In the genomic region with DNA sequence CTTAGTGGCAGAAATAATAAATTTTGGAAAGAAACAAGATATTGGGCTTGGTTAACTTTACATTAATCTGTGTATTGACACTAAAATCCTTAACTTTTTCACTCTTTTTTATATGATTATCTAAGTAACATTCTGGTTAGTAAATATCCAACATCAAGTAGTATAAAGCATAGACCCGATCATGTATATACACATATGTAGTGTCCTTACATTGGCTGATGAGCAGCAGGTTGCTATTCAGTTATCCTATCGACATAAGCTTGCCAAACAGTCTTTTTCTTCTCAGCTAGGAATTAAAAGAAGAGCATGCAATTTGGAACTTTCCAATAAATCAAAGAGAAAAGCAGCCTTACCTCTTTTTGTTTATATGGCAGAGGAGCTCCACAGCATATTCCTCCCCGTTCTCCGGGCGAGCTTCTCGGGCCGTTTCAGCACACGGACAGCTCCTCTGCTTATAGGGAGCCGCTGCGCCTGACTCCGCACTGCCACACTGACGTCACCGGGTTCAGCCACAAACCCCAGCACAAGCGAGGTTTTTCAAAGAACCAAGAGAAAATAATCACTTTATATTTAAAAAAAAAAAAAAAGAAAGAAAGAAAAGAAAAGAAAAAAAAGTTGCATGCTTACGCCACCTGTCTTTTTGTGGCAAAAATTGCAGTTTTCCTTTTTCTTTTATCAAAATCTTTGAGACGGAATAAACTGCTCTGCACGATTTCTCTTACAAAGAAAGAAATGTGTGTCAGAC, we compare ENCODE assay signal across 7 cellular contexts. TPM values are rescaled to one million over a fixed set of nuclear protein-coding genes. Genes with fewer than 3 reads are reported as not detected.
DNase-seq lines count a peak whose midpoint lies in the region; ATAC-seq and TF ChIP-seq lines count a peak whose summit lies in the region.

A gene with protein sequence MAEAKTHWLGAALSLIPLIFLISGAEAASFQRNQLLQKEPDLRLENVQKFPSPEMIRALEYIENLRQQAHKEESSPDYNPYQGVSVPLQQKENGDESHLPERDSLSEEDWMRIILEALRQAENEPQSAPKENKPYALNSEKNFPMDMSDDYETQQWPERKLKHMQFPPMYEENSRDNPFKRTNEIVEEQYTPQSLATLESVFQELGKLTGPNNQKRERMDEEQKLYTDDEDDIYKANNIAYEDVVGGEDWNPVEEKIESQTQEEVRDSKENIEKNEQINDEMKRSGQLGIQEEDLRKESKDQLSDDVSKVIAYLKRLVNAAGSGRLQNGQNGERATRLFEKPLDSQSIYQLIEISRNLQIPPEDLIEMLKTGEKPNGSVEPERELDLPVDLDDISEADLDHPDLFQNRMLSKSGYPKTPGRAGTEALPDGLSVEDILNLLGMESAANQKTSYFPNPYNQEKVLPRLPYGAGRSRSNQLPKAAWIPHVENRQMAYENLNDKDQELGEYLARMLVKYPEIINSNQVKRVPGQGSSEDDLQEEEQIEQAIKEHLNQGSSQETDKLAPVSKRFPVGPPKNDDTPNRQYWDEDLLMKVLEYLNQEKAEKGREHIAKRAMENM (minus strand): TSS at position 430 of the 745 bp plus-strand sequence. CDS start 3,079 bp downstream, outside the sequence.

- H3K27ac ChIP-seq in HEK293 (ENCODE audit: extremely low read depth, low read depth, low read length): no peak within 1 kb of the TSS
- peak within 1 kb of the TSS in 46 of 59 donors; percentile 1 to 79 (median 44) for H3K27ac ChIP-seq in dorsolateral prefrontal cortex
- no peak within 1 kb of the TSS for H3K27ac ChIP-seq in lung (ENCODE audit: low read depth in 1 of 2, low read length in 1 of 2)

- 9 to 12% methylated on average over 17 of the region's 17 CpGs for WGBS in lung, 2 donors

- ATAC-seq in lung (ENCODE audit: insufficient read depth, low FRiP score): peak; percentile 95

- no peaks in the 10 kb centered on the region for H3K9me3 ChIP-seq in HEK293 (ENCODE audit: control insufficient read depth, insufficient read depth, low read depth, low read length)
- no peaks in the 10 kb centered on the region for H3K9me3 ChIP-seq in lung (ENCODE audit: control insufficient read depth in 2 of 2, insufficient read depth in 1 of 2, low read length in 1 of 2)

- H3K4me3 ChIP-seq in GM12865 (ENCODE audit: low read depth, low read length): no peak within 1 kb of the TSS
- no peak within 1 kb of the TSS for H3K4me3 ChIP-seq in HEK293 (ENCODE audit: low read depth, low read length)
- peak within 1 kb of the TSS; percentile 14 to 71 (median 53) for H3K4me3 ChIP-seq in dorsolateral prefrontal cortex
- no peak within 1 kb of the TSS for H3K4me3 ChIP-seq in lung

- no peaks in the 10 kb centered on the region for H3K27me3 ChIP-seq in dorsolateral prefrontal cortex
- H3K27me3 ChIP-seq in lung (ENCODE audit: control insufficient read depth, insufficient read depth): no peaks in the 10 kb centered on the region

- H3K36me3 ChIP-seq in HEK293 (ENCODE audit: control insufficient read depth in 2 of 2, insufficient read depth in 1 of 2, low read length in 2 of 2) (no peaks in the 10 kb centered on the region), lung (ENCODE audit: control insufficient read depth in 2 of 2, insufficient read depth in 2 of 2, low read length in 2 of 2) (no peaks in the 10 kb centered on the region)

- peak; percentile 42 for DNase-seq in GM12865 (ENCODE audit: low read depth)
- DNase-seq in NCI-H1105 treated with DMSO at 0.1 percent for 48 hours (lab: John Stamatoyannopoulos, UW): peak; percentile 81
- peak; percentile 29 to 71 for DNase-seq in SW 1271 (lab: John Stamatoyannopoulos, UW)
- peak; percentile 45 to 86 (median 79) for DNase-seq in dorsolateral prefrontal cortex
- peak; percentile 59 for DNase-seq in lung (ENCODE audit: low spot score)
- peak; percentile 7 for DNase-seq in stimulated activated CD8-positive, alpha-beta memory T cell treated with anti-CD3 and anti-CD28 coated beads, Interleukin-7, amount 100 ng/mL, for 24 hours (ENCODE audit: low read depth)

- CTCF ChIA-PET in HEK293 (lab: Yijun Ruan, JAX): interaction anchor here (0.6 to 1.8 kb wide), 9 partner anchors 9 to 250 kb away, joined by 3 to 9 read pairs (median 4); no protein-coding TSS in a partner anchor

- intact Hi-C loops in dorsolateral prefrontal cortex (cut with DNase I): no loop called here

- H3K4me1 ChIP-seq in HEK293 (ENCODE audit: control insufficient read depth, insufficient read depth, low read length) (no peaks in the 10 kb centered on the region), lung (ENCODE audit: control insufficient read depth in 2 of 2, insufficient read depth in 2 of 2, low read length in 2 of 2) (no peaks in the 10 kb centered on the region)

- no peak for TF ChIP-seq CTCF in GM12865 (IDR thresholded peaks at IDR 0.05; ENCODE audit: insufficient read depth, low read depth, low read length, missing control alignments)
- TF ChIP-seq CTCF in HEK293 (tag by site-specific recombination; IDR thresholded peaks at IDR 0.05): no peak
- peak in 55 of 56 donors; percentile 30 to 71 (median 57) for TF ChIP-seq CTCF in dorsolateral prefrontal cortex (IDR thresholded peaks at IDR 0.05 in 54 of 56, conservative IDR thresholded peaks at IDR 0.05 in 2 of 56; ENCODE audit: low read depth in 1 of 56, partially characterized antibody in 56 of 56)
- TF ChIP-seq CTCF in lung (IDR thresholded peaks at IDR 0.05; ENCODE audit: control extremely low read depth, extremely low read depth): no peak

- POLR2A ChIA-PET in HEK293 (lab: Yijun Ruan, JAX): interaction anchor here (0.7 kb wide), 2 partner anchors 356 to 845 kb away, joined by 3 read pairs; no protein-coding TSS in a partner anchor

TF ChIP-seq in HEK293, 187 proteins besides CTCF, POLR2A, EP300 and RAD21 (continues in another document):
- TF ChIP-seq, protein P1, sequence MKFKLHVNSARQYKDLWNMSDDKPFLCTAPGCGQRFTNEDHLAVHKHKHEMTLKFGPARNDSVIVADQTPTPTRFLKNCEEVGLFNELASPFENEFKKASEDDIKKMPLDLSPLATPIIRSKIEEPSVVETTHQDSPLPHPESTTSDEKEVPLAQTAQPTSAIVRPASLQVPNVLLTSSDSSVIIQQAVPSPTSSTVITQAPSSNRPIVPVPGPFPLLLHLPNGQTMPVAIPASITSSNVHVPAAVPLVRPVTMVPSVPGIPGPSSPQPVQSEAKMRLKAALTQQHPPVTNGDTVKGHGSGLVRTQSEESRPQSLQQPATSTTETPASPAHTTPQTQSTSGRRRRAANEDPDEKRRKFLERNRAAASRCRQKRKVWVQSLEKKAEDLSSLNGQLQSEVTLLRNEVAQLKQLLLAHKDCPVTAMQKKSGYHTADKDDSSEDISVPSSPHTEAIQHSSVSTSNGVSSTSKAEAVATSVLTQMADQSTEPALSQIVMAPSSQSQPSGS (tag by site-specific recombination; IDR thresholded peaks at IDR 0.05; ENCODE audit: low read depth): peak; percentile 92
- TF ChIP-seq ZNF792 (tag by site-specific recombination; IDR thresholded peaks at IDR 0.05): no peak
- TF ChIP-seq, protein P2, sequence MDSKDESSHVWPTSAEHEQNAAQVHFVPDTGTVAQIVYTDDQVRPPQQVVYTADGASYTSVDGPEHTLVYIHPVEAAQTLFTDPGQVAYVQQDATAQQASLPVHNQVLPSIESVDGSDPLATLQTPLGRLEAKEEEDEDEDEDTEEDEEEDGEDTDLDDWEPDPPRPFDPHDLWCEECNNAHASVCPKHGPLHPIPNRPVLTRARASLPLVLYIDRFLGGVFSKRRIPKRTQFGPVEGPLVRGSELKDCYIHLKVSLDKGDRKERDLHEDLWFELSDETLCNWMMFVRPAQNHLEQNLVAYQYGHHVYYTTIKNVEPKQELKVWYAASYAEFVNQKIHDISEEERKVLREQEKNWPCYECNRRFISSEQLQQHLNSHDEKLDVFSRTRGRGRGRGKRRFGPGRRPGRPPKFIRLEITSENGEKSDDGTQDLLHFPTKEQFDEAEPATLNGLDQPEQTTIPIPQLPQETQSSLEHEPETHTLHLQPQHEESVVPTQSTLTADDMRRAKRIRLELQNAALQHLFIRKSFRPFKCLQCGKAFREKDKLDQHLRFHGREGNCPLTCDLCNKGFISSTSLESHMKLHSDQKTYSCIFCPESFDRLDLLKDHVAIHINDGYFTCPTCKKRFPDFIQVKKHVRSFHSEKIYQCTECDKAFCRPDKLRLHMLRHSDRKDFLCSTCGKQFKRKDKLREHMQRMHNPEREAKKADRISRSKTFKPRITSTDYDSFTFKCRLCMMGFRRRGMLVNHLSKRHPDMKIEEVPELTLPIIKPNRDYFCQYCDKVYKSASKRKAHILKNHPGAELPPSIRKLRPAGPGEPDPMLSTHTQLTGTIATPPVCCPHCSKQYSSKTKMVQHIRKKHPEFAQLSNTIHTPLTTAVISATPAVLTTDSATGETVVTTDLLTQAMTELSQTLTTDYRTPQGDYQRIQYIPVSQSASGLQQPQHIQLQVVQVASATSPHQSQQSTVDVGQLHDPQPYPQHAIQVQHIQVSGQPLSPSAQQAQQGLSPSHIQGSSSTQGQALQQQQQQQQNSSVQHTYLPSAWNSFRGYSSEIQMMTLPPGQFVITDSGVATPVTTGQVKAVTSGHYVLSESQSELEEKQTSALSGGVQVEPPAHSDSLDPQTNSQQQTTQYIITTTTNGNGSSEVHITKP (tag by site-specific recombination; IDR thresholded peaks at IDR 0.05): peak; percentile 68
- TF ChIP-seq, protein P3, sequence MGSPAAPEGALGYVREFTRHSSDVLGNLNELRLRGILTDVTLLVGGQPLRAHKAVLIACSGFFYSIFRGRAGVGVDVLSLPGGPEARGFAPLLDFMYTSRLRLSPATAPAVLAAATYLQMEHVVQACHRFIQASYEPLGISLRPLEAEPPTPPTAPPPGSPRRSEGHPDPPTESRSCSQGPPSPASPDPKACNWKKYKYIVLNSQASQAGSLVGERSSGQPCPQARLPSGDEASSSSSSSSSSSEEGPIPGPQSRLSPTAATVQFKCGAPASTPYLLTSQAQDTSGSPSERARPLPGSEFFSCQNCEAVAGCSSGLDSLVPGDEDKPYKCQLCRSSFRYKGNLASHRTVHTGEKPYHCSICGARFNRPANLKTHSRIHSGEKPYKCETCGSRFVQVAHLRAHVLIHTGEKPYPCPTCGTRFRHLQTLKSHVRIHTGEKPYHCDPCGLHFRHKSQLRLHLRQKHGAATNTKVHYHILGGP (tag by site-specific recombination; IDR thresholded peaks at IDR 0.05): no peak

RNA-seq across cellular contexts. Expression of the gene that starts here (rescaled TPM):
- total RNA-seq in dorsolateral prefrontal cortex: 100 to 1,000 TPM in 19 of 120 experiments, 10 to 100 TPM in 101; 13.3 to 137 (median 66.8) TPM
- 1 to 10 TPM; 1.5 to 3.5 TPM for total RNA-seq in lung
- polyA plus RNA-seq in lung: under 1 TPM; 0.45 to 0.72 TPM

Comparison
In these comparisons a context has a peak if more than half of its experiments do, and no peak if none do; other contexts are left out.
1. DNase-seq: peak in every context shown above with its lines; median percentile 81 in NCI-H1105 treated with DMSO at 0.1 percent for 48 hours; 79 in dorsolateral prefrontal cortex; 59 in lung; 50 in SW 1271; 42 in GM12865; 7 in stimulated activated CD8-positive, alpha-beta memory T cell treated with anti-CD3 and anti-CD28 coated beads, Interleukin-7, amount 100 ng/mL, for 24 hours.
2. H3K4me3 ChIP-seq: peak in dorsolateral prefrontal cortex (59 of 59); none in GM12865 (single experiment), HEK293 (single experiment) and lung (single experiment).
3. CTCF ChIP-seq: peak in dorsolateral prefrontal cortex (55 of 56); none in GM12865 (single experiment), HEK293 (single experiment) and lung (single experiment).
4. H3K27ac ChIP-seq: peak in dorsolateral prefrontal cortex (46 of 59); none in HEK293 (single experiment) and lung (0 of 2).